9 cellular contexts compared by ENCODE assay signal in genomic region chr6:30782425-30783014, GRCh38. TPM values are rescaled to one million over a fixed set of nuclear protein-coding genes. Genes with fewer than 3 reads are reported as not detected.
DNase-seq lines count a peak whose midpoint lies in the region; ATAC-seq and TF ChIP-seq lines count a peak whose summit lies in the region.
"Had no signal": no experiment of that assay in that cellular context is flagged by ENCODE, and none has a peak within 500 bp of the region (broad histone marks: within the 10 kb centered on the region; RNA-seq: fewer than 3 reads in every experiment).

No MANE protein-coding gene starts in this region.

- H3K4me1 ChIP-seq in liver (ENCODE audit: control insufficient read depth in 4 of 4, insufficient read depth in 4 of 4, low read length in 3 of 4), result peaks cover 6 to 16% (median 10%) of the 10 kb centered on the region in 4 donors

- peak overlapping the region; percentile 78 to 88 for H3K27ac ChIP-seq in liver (ENCODE audit: low read depth in 1 of 2, low read length in 2 of 2)

- DNase-seq in activated CD4-positive, alpha-beta T cell treated with anti-CD3 and anti-CD28 coated beads, Interleukin-2, amount 10 ng/mL, durations not matched to agents 7 days and 5 days, result no peak
- DNase-seq in activated CD4-positive, alpha-beta T cell treated with anti-CD3 and anti-CD28 coated beads for 4 hours, result no peak
- DNase-seq in amniotic epithelial cell (ENCODE audit: low read depth) (peak; percentile 59), type B pancreatic cell (ENCODE audit: extremely low spot score, unreplicated experiment) (no peak), globus pallidus (ENCODE audit: low spot score) (no peak), NCI-H187 treated with DMSO at 0.1 percent for 48 hours (lab: John Stamatoyannopoulos, UW) (no peak)

- H3K27me3 Mint-ChIP-seq in activated CD4-positive, alpha-beta T cell treated with anti-CD3 and anti-CD28 coated beads, Interleukin-2, amount 10 ng/mL, durations not matched to agents 7 days and 5 days, result no peaks in the 10 kb centered on the region
- no peaks in the 10 kb centered on the region for H3K27me3 Mint-ChIP-seq in type B pancreatic cell

- no peak for TF ChIP-seq RAD21 in liver (IDR thresholded peaks at IDR 0.05)

- H3K4me1 Mint-ChIP-seq in activated CD4-positive, alpha-beta T cell treated with anti-CD3 and anti-CD28 coated beads, Interleukin-2, amount 10 ng/mL, durations not matched to agents 7 days and 5 days, result peaks cover 76% of the 10 kb centered on the region
- H3K4me1 Mint-ChIP-seq in type B pancreatic cell (ENCODE audit: unreplicated experiment), result peaks cover 43% of the 10 kb centered on the region

- TF ChIP-seq CTCF in liver (IDR thresholded peaks at IDR 0.05; ENCODE audit: low read depth, low read length, missing input control) (no peak), type B pancreatic cell (conservative IDR thresholded peaks at IDR 0.05) (no peak)

- no peak overlapping the region for H3K4me3 Mint-ChIP-seq in activated CD4-positive, alpha-beta T cell treated with anti-CD3 and anti-CD28 coated beads, Interleukin-2, amount 10 ng/mL, durations not matched to agents 7 days and 5 days
- H3K4me3 Mint-ChIP-seq in type B pancreatic cell, result no peak overlapping the region

- CTCF ChIA-PET in activated CD4-positive, alpha-beta T cell treated with anti-CD3 and anti-CD28 coated beads, Interleukin-2, amount 10 ng/mL, durations not matched to agents 7 days and 5 days (lab: Charles Lee), result interaction anchor here (1.0 to 2.6 kb wide), 5 partner anchors 12 to 305 kb away, joined by 3 to 10 read pairs (median 4); no protein-coding TSS in a partner anchor

- H3K27ac Mint-ChIP-seq in activated CD4-positive, alpha-beta T cell treated with anti-CD3 and anti-CD28 coated beads, Interleukin-2, amount 10 ng/mL, durations not matched to agents 7 days and 5 days, result peak overlapping the region; percentile 81
- peak overlapping the region; percentile 80 for H3K27ac Mint-ChIP-seq in type B pancreatic cell

- H3K9me3 Mint-ChIP-seq in activated CD4-positive, alpha-beta T cell treated with anti-CD3 and anti-CD28 coated beads, Interleukin-2, amount 10 ng/mL, durations not matched to agents 7 days and 5 days, result peaks cover 2% of the 10 kb centered on the region
- H3K9me3 Mint-ChIP-seq in type B pancreatic cell, result peaks cover 5% of the 10 kb centered on the region
- H3K9me3 Mint-ChIP-seq: naive B cell had no signal

- no peaks in the 10 kb centered on the region for H3K36me3 ChIP-seq in liver (ENCODE audit: control insufficient read depth in 4 of 4, insufficient read depth in 3 of 4, low read depth in 1 of 4, low read length in 3 of 4)

- no peak overlapping the region for H3K9ac ChIP-seq in liver (ENCODE audit: low read depth in 1 of 2, low read length in 2 of 2)

- no peak for ATAC-seq in HG02798 (IDR thresholded peaks at IDR 0.05; ENCODE audit: poor library complexity, unreplicated experiment)

- H3K27me3 ChIP-seq in liver (ENCODE audit: control insufficient read depth in 4 of 4, insufficient read depth in 4 of 4, low read length in 3 of 4), result no peaks in the 10 kb centered on the region

- H3K36me3 Mint-ChIP-seq in activated CD4-positive, alpha-beta T cell treated with anti-CD3 and anti-CD28 coated beads, Interleukin-2, amount 10 ng/mL, durations not matched to agents 7 days and 5 days (ENCODE audit: low read depth), result peaks cover 12% of the 10 kb centered on the region
- no peaks in the 10 kb centered on the region for H3K36me3 Mint-ChIP-seq in type B pancreatic cell
- H3K36me3 Mint-ChIP-seq: naive B cell had no signal

- POLR2A ChIA-PET in activated CD4-positive, alpha-beta T cell treated with anti-CD3 and anti-CD28 coated beads, Interleukin-2, amount 10 ng/mL, durations not matched to agents 7 days and 5 days (lab: Charles Lee), result no interaction called here

- H3K9me3 ChIP-seq in liver (ENCODE audit: control insufficient read depth in 4 of 4, low read length in 3 of 4), result no peaks in the 10 kb centered on the region

- no peak overlapping the region for H3K4me3 ChIP-seq in liver (ENCODE audit: low read depth in 1 of 3, low read length in 3 of 3)

TF ChIP-seq in liver, 16 proteins besides CTCF, POLR2A, EP300 and RAD21:
- TF ChIP-seq ZBTB33 (IDR thresholded peaks at IDR 0.05) (no peak), FOXA2 (IDR thresholded peaks at IDR 0.05) (no peak), NR2F2 (IDR thresholded peaks at IDR 0.05) (no peak), REST (IDR thresholded peaks at IDR 0.05) (no peak), JUND (IDR thresholded peaks at IDR 0.05) (no peak), ATF3 (IDR thresholded peaks at IDR 0.05) (no peak), YY1 (IDR thresholded peaks at IDR 0.05) (no peak), HNF4A (conservative IDR thresholded peaks at IDR 0.05) (no peak), TAF1 (conservative IDR thresholded peaks at IDR 0.05) (no peak), HNF4G (IDR thresholded peaks at IDR 0.05) (no peak), FOXA1 (IDR thresholded peaks at IDR 0.05) (no peak), GABPA (IDR thresholded peaks at IDR 0.05 in 1 of 2, conservative IDR thresholded peaks at IDR 0.05 in 1 of 2) (no peak), SP1 (IDR thresholded peaks at IDR 0.05) (no peak), RXRA (IDR thresholded peaks at IDR 0.05) (peak; percentile 61 to 81), MAX (IDR thresholded peaks at IDR 0.05) (peak; percentile 36), EGR1 (IDR thresholded peaks at IDR 0.05; ENCODE audit: low read depth in 2 of 2) (peak in 1 of 2 donors; percentile 23)

RNA-seq across cellular contexts. Expression of gene IER3, which starts 38.2 kb away (rescaled TPM):
- total RNA-seq in activated CD4-positive, alpha-beta T cell treated with anti-CD3 and anti-CD28 coated beads, Interleukin-2, amount 10 ng/mL, durations not matched to agents 7 days and 5 days, result 10 to 100 TPM; 30.5 to 34.9 TPM
- total RNA-seq in liver (1 to 10 TPM; 1.3 to 6.5 TPM), type B pancreatic cell (ENCODE audit: low replicate concordance) (24.3 and 40.1 TPM in 2 replicates)
- polyA plus RNA-seq in liver, result 1 to 10 TPM; 6.9 to 8.1 TPM

RNA-seq across cellular contexts. Expression of gene FLOT1, which starts 40.0 kb away (rescaled TPM):
- 100 to 1,000 TPM; 199 to 213 TPM for total RNA-seq in activated CD4-positive, alpha-beta T cell treated with anti-CD3 and anti-CD28 coated beads, Interleukin-2, amount 10 ng/mL, durations not matched to agents 7 days and 5 days
- total RNA-seq in liver (10 to 100 TPM; 38.6 to 60.5 TPM), type B pancreatic cell (ENCODE audit: low replicate concordance) (72.9 and 94.8 TPM in 2 replicates)
- polyA plus RNA-seq in liver, result 10 to 100 TPM; 58.4 to 99.8 TPM
